ENCODE assay signal across 15 cellular contexts in the genomic region with DNA sequence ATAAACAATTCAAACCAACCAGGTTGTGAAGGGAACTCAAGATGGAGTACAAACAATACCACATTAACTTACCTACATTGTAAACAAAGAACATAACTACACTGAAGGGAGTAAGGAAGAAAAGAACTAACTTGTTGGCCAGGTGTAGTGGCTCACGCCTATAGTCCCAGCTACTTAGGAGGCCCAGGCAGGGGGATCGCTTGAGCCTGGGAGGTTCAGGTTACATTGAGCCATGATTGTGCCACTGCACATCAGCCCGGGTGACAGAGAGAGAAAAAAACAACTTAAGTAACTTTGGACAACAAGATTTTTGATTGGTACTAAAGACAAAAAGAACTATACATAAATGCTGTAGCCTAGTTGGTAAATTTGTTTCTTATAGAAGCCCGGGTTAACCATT.
DNase-seq lines count a peak whose midpoint lies in the region; TF ChIP-seq lines count a peak whose summit lies in the region.
"Had no signal": no experiment of that assay in that cellular context is flagged by ENCODE, and none has a peak within 500 bp of the region (broad histone marks: within the 10 kb centered on the region; RNA-seq: fewer than 3 reads in every experiment).

No MANE protein-coding gene starts in this region.

- peak overlapping the region; percentile 54 for H2AFZ ChIP-seq in PC-9

- peak; percentile 10 for DNase-seq in NCI-H748 (lab: John Stamatoyannopoulos, UW; ENCODE audit: unreplicated experiment)
- DNase-seq in NCI-H748 treated with DMSO at 0.1 percent for 48 hours (lab: John Stamatoyannopoulos, UW) = no peak
- DNase-seq in PC-9 = no peak
- no peak for DNase-seq in caudate nucleus (lab: John Stamatoyannopoulos, UW)
- DNase-seq in HuH-7.5 (ENCODE audit: low spot score) = no peak
- no peak for DNase-seq in pons (ENCODE audit: low spot score)
- DNase-seq: DMS79 treated with DMSO at 0.1 percent for 48 hours, KBM-7, MV-4-11, NCI-H1417, NCI-H187 treated with DMSO at 0.1 percent for 48 hours, NCI-H2227 treated with DMSO at 0.1 percent for 48 hours, NCI-H524 treated with DMSO at 0.1 percent for 48 hours, Peyer's patch had no signal

- H3F3A ChIP-seq in PC-9 (ENCODE audit: insufficient read depth, low read depth) = 0 out of 2 replicates have a peak, but pooled peaks cover 5% of the 10 kb centered on the region

- peaks cover 31% of the 10 kb centered on the region for H3K4me1 ChIP-seq in PC-9 (replicated peaks; ENCODE audit: insufficient read depth)
- H3K4me1 ChIP-seq in iPS-20b (ENCODE audit: insufficient read depth, low read length) = peaks cover 17% of the 10 kb centered on the region
- H3K4me1 ChIP-seq: Peyer's patch had no signal

- H3K4me3 ChIP-seq in PC-9 = no peak overlapping the region
- no peak overlapping the region; the same call in 1 of the 2 replicates for H3K4me3 ChIP-seq in iPS-20b (ENCODE audit: low read length)
- H3K4me3 ChIP-seq: Peyer's patch had no signal

- POLR2A ChIA-PET in PC-9 (lab: Charles Lee; ENCODE audit: unreplicated experiment) = no interaction called here

- H3K79me2 ChIP-seq in PC-9 (ENCODE audit: low read depth) = no peaks in the 10 kb centered on the region

- no TSS peak for BruUV-seq in PC-9 (replicated peaks; lab: Mats Ljungman, UMichigan)

- no peak overlapping the region for H3K4me2 ChIP-seq in PC-9

- H3K36me3 ChIP-seq in PC-9 (ENCODE audit: low read depth) = no peaks in the 10 kb centered on the region
- no peaks in the 10 kb centered on the region for H3K36me3 ChIP-seq in iPS-20b (ENCODE audit: insufficient read depth, low read depth, low read length)
- H3K36me3 ChIP-seq: Peyer's patch had no signal

- CTCF ChIA-PET in PC-9 (lab: Charles Lee) = no interaction called here

- no peak for TF ChIP-seq CTCF in PC-9 (conservative IDR thresholded peaks at IDR 0.05)

- intact Hi-C loops in PC-9 (cut with micrococcal nuclease; ENCODE audit: unreplicated experiment) = no loop called here

- H3K9ac ChIP-seq in iPS-20b (ENCODE audit: low read depth, low read length) = peak overlapping the region; percentile 46; the same call in 1 of the 2 replicates

- H3K9me3 ChIP-seq in PC-9 (ENCODE audit: insufficient read depth, low read depth) = no peaks in the 10 kb centered on the region
- no peaks in the 10 kb centered on the region; the same call in 1 of the 2 replicates for H3K9me3 ChIP-seq in iPS-20b (ENCODE audit: insufficient read depth, low read depth, low read length)
- H3K9me3 ChIP-seq: Peyer's patch had no signal

- H3K27me3 ChIP-seq in PC-9 (ENCODE audit: insufficient read depth, low read depth) (no peaks in the 10 kb centered on the region), iPS-20b (ENCODE audit: insufficient read depth, low read length) (no peaks in the 10 kb centered on the region)
- H3K27me3 ChIP-seq: Peyer's patch had no signal

- H4K20me1 ChIP-seq in PC-9 (ENCODE audit: insufficient read depth) = no peaks in the 10 kb centered on the region

- peaks cover 5% of the 10 kb centered on the region for H3K9me2 ChIP-seq in PC-9 (ENCODE audit: insufficient read depth)

- H3K27ac ChIP-seq in PC-9 (no peak overlapping the region), iPS-20b (ENCODE audit: low read length) (peak overlapping the region; percentile 77), caudate nucleus (ENCODE audit: low read depth, low read length) (no peak overlapping the region)
- H3K27ac ChIP-seq: Peyer's patch had no signal
